ENCODE assay signal across 8 cellular contexts in the genomic region with DNA sequence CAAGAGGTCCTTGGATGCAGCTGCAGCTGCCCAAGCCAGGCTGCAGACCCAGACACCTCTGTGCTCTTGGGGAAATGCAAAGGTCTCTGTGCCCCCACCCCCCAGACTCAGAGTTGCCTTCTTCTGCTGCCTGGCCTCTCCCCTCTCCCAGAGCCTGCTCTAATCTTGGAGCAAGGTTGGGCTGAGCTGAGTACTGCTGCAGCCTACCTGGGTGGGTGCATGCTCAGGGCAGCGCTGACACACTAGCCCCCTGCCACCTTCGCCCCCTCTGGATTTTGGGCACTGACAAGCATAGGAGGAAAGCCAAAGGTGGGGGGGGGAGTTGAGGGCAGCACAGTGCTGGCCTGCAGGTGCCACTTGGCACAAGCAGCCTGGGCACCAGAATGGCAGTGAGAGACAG. TPM values are rescaled to one million over a fixed set of nuclear protein-coding genes. Genes with fewer than 3 reads are reported as not detected.
"Had no signal": no experiment of that assay in that cellular context is flagged by ENCODE, and none has a peak within 500 bp of the region (broad histone marks: within the 10 kb centered on the region; RNA-seq: fewer than 3 reads in every experiment).

No MANE protein-coding gene starts in this region.

- H3K27ac ChIP-seq: HL-60 had no signal

- DNase-seq: H9, HCEC 1CT had no signal

- H3K4me3 ChIP-seq: GM23338 had no signal

RNA-seq across cellular contexts. Expression of gene UBE2NL, which starts 46.4 kb away (rescaled TPM):
- total RNA-seq: GM23338, H1, H9, HepG2, HT1080 had no signal
- polyA plus RNA-seq: GM23338, H1, HepG2, IgD-negative memory B cell had no signal
